ENCODE assay signal across 1 cellular context in genomic region chr11:65418681-65419459, GRCh38.
TF ChIP-seq lines count a peak whose summit lies in the region.

No MANE protein-coding gene starts in this region.

TF ChIP-seq in K562, 482 proteins besides CTCF, POLR2A, EP300 and RAD21 (continued from another document and continues in another):
- TF ChIP-seq ZNF780A (CRISPR knock-in tag; IDR thresholded peaks at IDR 0.05) (peak; percentile 63; the same call in 1 of the 2 replicates), ZNF445 (CRISPR knock-in tag; IDR thresholded peaks at IDR 0.05; ENCODE audit: low read depth) (no peak), PCBP1 (IDR thresholded peaks at IDR 0.05; ENCODE audit: low read depth, low read length, poor library complexity, severe bottlenecking) (no peak), CEBPG (CRISPR knock-in tag; IDR thresholded peaks at IDR 0.05) (no peak), CEBPG (tag; conservative IDR thresholded peaks at IDR 0.05 in 1 of 2, IDR thresholded peaks at IDR 0.05 in 1 of 2) (no peak), ZKSCAN8 (CRISPR knock-in tag; IDR thresholded peaks at IDR 0.05) (no peak), ARHGAP35 (IDR thresholded peaks at IDR 0.05; ENCODE audit: partially characterized antibody) (no peak), SAFB2 (IDR thresholded peaks at IDR 0.05; ENCODE audit: borderline replicate concordance, low read depth, low read length, severe bottlenecking) (no peak), CCNT2 (IDR thresholded peaks at IDR 0.05; ENCODE audit: borderline replicate concordance, extremely low read depth, insufficient read length, low read depth, low read length) (peak; percentile 94), TOE1 (IDR thresholded peaks at IDR 0.05; ENCODE audit: borderline replicate concordance) (peak; percentile 96), TOE1 (CRISPR knock-in tag; IDR thresholded peaks at IDR 0.05; ENCODE audit: borderline replicate concordance, low read depth) (0 out of 2 replicates have a peak, but pooled peaks have one; percentile 60), ZNF79 (CRISPR knock-in tag; IDR thresholded peaks at IDR 0.05; ENCODE audit: low read depth) (no peak), GATAD2A (IDR thresholded peaks at IDR 0.05) (peak; percentile 69), ZNF699 (CRISPR knock-in tag; IDR thresholded peaks at IDR 0.05; ENCODE audit: insufficient replicate concordance) (no peak), KDM2B (CRISPR knock-in tag; IDR thresholded peaks at IDR 0.05) (no peak), MBD2 (IDR thresholded peaks at IDR 0.05; ENCODE audit: borderline replicate concordance, low read depth) (peak; percentile 74), ZNF696 (CRISPR knock-in tag; conservative IDR thresholded peaks at IDR 0.05) (no peak), AFF4 (CRISPR knock-in tag; IDR thresholded peaks at IDR 0.05) (peak; percentile 85), GTF2B (IDR thresholded peaks at IDR 0.05; ENCODE audit: extremely low read depth, insufficient read length) (no peak), NCOA2 (IDR thresholded peaks at IDR 0.05; ENCODE audit: partially characterized antibody in 2 of 2) (no peak), MYC (IDR thresholded peaks at IDR 0.05; ENCODE audit: low read depth, low read length) (peak; percentile 66), MYC (CRISPR knock-in tag; IDR thresholded peaks at IDR 0.05; ENCODE audit: borderline replicate concordance, low read depth) (no peak; the same call in 1 of the 2 replicates), CBFB (CRISPR knock-in tag; IDR thresholded peaks at IDR 0.05) (no peak), ZBTB17 (CRISPR knock-in tag; IDR thresholded peaks at IDR 0.05) (peak; percentile 47; the same call in 1 of the 2 replicates), ZNF3 (CRISPR knock-in tag; IDR thresholded peaks at IDR 0.05) (no peak), RFX1 (IDR thresholded peaks at IDR 0.05) (no peak), ZNF24 (IDR thresholded peaks at IDR 0.05) (no peak), HOMEZ (CRISPR knock-in tag; IDR thresholded peaks at IDR 0.05) (no peak), DACH1 (IDR thresholded peaks at IDR 0.05; ENCODE audit: partially characterized antibody) (no peak), FOXJ3 (CRISPR knock-in tag; IDR thresholded peaks at IDR 0.05) (no peak), THRB (CRISPR knock-in tag; conservative IDR thresholded peaks at IDR 0.05) (no peak; the same call in none of the 2 replicates), ERF (CRISPR knock-in tag; IDR thresholded peaks at IDR 0.05) (no peak), SRSF1 (IDR thresholded peaks at IDR 0.05; ENCODE audit: low read depth, low read length) (no peak), ZSCAN32 (CRISPR knock-in tag; IDR thresholded peaks at IDR 0.05) (no peak)
- TF ChIP-seq, protein P1, sequence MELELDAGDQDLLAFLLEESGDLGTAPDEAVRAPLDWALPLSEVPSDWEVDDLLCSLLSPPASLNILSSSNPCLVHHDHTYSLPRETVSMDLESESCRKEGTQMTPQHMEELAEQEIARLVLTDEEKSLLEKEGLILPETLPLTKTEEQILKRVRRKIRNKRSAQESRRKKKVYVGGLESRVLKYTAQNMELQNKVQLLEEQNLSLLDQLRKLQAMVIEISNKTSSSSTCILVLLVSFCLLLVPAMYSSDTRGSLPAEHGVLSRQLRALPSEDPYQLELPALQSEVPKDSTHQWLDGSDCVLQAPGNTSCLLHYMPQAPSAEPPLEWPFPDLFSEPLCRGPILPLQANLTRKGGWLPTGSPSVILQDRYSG (tag; conservative IDR thresholded peaks at IDR 0.05; ENCODE audit: low read depth), result peak; percentile 76
- TF ChIP-seq, protein P2, sequence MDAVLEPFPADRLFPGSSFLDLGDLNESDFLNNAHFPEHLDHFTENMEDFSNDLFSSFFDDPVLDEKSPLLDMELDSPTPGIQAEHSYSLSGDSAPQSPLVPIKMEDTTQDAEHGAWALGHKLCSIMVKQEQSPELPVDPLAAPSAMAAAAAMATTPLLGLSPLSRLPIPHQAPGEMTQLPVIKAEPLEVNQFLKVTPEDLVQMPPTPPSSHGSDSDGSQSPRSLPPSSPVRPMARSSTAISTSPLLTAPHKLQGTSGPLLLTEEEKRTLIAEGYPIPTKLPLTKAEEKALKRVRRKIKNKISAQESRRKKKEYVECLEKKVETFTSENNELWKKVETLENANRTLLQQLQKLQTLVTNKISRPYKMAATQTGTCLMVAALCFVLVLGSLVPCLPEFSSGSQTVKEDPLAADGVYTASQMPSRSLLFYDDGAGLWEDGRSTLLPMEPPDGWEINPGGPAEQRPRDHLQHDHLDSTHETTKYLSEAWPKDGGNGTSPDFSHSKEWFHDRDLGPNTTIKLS (IDR thresholded peaks at IDR 0.05; ENCODE audit: borderline replicate concordance, low read depth), result peak; percentile 60; the same call in 1 of the 2 replicates
- TF ChIP-seq, protein P3, sequence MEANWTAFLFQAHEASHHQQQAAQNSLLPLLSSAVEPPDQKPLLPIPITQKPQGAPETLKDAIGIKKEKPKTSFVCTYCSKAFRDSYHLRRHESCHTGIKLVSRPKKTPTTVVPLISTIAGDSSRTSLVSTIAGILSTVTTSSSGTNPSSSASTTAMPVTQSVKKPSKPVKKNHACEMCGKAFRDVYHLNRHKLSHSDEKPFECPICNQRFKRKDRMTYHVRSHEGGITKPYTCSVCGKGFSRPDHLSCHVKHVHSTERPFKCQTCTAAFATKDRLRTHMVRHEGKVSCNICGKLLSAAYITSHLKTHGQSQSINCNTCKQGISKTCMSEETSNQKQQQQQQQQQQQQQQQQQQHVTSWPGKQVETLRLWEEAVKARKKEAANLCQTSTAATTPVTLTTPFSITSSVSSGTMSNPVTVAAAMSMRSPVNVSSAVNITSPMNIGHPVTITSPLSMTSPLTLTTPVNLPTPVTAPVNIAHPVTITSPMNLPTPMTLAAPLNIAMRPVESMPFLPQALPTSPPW (CRISPR knock-in tag; IDR thresholded peaks at IDR 0.05), result no peak
- TF ChIP-seq, protein P4, sequence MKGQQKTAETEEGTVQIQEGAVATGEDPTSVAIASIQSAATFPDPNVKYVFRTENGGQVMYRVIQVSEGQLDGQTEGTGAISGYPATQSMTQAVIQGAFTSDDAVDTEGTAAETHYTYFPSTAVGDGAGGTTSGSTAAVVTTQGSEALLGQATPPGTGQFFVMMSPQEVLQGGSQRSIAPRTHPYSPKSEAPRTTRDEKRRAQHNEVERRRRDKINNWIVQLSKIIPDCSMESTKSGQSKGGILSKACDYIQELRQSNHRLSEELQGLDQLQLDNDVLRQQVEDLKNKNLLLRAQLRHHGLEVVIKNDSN (CRISPR knock-in tag; IDR thresholded peaks at IDR 0.05), result peak; percentile 96
- TF ChIP-seq, protein P5, sequence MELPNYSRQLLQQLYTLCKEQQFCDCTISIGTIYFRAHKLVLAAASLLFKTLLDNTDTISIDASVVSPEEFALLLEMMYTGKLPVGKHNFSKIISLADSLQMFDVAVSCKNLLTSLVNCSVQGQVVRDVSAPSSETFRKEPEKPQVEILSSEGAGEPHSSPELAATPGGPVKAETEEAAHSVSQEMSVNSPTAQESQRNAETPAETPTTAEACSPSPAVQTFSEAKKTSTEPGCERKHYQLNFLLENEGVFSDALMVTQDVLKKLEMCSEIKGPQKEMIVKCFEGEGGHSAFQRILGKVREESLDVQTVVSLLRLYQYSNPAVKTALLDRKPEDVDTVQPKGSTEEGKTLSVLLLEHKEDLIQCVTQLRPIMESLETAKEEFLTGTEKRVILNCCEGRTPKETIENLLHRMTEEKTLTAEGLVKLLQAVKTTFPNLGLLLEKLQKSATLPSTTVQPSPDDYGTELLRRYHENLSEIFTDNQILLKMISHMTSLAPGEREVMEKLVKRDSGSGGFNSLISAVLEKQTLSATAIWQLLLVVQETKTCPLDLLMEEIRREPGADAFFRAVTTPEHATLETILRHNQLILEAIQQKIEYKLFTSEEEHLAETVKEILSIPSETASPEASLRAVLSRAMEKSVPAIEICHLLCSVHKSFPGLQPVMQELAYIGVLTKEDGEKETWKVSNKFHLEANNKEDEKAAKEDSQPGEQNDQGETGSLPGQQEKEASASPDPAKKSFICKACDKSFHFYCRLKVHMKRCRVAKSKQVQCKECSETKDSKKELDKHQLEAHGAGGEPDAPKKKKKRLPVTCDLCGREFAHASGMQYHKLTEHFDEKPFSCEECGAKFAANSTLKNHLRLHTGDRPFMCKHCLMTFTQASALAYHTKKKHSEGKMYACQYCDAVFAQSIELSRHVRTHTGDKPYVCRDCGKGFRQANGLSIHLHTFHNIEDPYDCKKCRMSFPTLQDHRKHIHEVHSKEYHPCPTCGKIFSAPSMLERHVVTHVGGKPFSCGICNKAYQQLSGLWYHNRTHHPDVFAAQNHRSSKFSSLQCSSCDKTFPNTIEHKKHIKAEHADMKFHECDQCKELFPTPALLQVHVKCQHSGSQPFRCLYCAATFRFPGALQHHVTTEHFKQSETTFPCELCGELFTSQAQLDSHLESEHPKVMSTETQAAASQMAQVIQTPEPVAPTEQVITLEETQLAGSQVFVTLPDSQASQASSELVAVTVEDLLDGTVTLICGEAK (IDR thresholded peaks at IDR 0.05), result peak; percentile 82
- TF ChIP-seq, protein P5 (CRISPR knock-in tag; IDR thresholded peaks at IDR 0.05), result no peak
